ENCODE assay signal across 1 cellular context in genomic region chr19:58278156-58279041, GRCh38.
TF ChIP-seq lines count a peak whose summit lies in the region.

TSS of gene ZNF8 (plus strand) at chr19:58278955. CDS start at chr19:58279082, 127 bp downstream.

TF ChIP-seq in K562, 482 proteins besides CTCF, POLR2A, EP300 and RAD21 (continued from another document and continues in another):
- TF ChIP-seq ZBTB11 (CRISPR knock-in tag; IDR thresholded peaks at IDR 0.05) (peak in 1 of 3 experiments; percentile 25; a peak in 2 of 6 replicates), NR0B1 (IDR thresholded peaks at IDR 0.05; ENCODE audit: partially characterized antibody) (no peak), GABPB1 (CRISPR knock-in tag; IDR thresholded peaks at IDR 0.05) (peak; percentile 56), HCFC1 (IDR thresholded peaks at IDR 0.05; ENCODE audit: low read depth, low read length) (peak; percentile 92), TFAP4 (CRISPR knock-in tag; IDR thresholded peaks at IDR 0.05; ENCODE audit: borderline replicate concordance) (peak; percentile 72), POLR2AphosphoS5 (IDR thresholded peaks at IDR 0.05; ENCODE audit: control insufficient read depth, insufficient read depth, low read depth, low read length) (peak; percentile 68; the same call in 1 of the 2 replicates), ZNF76 (CRISPR knock-in tag; IDR thresholded peaks at IDR 0.05; ENCODE audit: borderline replicate concordance) (no peak; the same call in 1 of the 2 replicates), DMBX1 (CRISPR knock-in tag; IDR thresholded peaks at IDR 0.05; ENCODE audit: borderline replicate concordance) (peak; percentile 48), ELF4 (CRISPR knock-in tag; IDR thresholded peaks at IDR 0.05) (no peak; the same call in 1 of the 2 replicates), FIP1L1 (IDR thresholded peaks at IDR 0.05; ENCODE audit: low read depth, low read length, poor library complexity, severe bottlenecking) (peak; percentile 63), SAP30 (IDR thresholded peaks at IDR 0.05; ENCODE audit: borderline replicate concordance, insufficient read depth, low read depth, low read length, poor library complexity, severe bottlenecking) (peak; percentile 2), SP2 (IDR thresholded peaks at IDR 0.05; ENCODE audit: extremely low read depth, low read depth, low read length, poor library complexity, severe bottlenecking) (peak; percentile 57), CHD2 (IDR thresholded peaks at IDR 0.05; ENCODE audit: low read depth, low read length) (peak; percentile 88), ATF1 (CRISPR knock-in tag; IDR thresholded peaks at IDR 0.05) (peak; percentile 41; the same call in 1 of the 2 replicates), ATF1 (tag; IDR thresholded peaks at IDR 0.05) (peak; percentile 73), ZNF695 (CRISPR knock-in tag; IDR thresholded peaks at IDR 0.05) (no peak), IRF1 (CRISPR knock-in tag; IDR thresholded peaks at IDR 0.05; ENCODE audit: borderline replicate concordance) (no peak), KLF1 (tag; IDR thresholded peaks at IDR 0.05) (peak; percentile 55; the same call in 1 of the 2 replicates), ZNF589 (CRISPR knock-in tag; IDR thresholded peaks at IDR 0.05; ENCODE audit: low read depth) (0 out of 2 replicates have a peak, but pooled peaks have one; percentile 1), ZNF263 (CRISPR knock-in tag; IDR thresholded peaks at IDR 0.05; ENCODE audit: borderline replicate concordance) (peak; percentile 90), REST (CRISPR knock-in tag; IDR thresholded peaks at IDR 0.05; ENCODE audit: low read depth) (no peak), PHB (CRISPR knock-in tag; IDR thresholded peaks at IDR 0.05) (no peak; the same call in 1 of the 2 replicates), HDGF (IDR thresholded peaks at IDR 0.05) (no peak), PHTF2 (CRISPR knock-in tag; IDR thresholded peaks at IDR 0.05) (0 out of 2 replicates have a peak, but pooled peaks have one; percentile 4), CBX1 (IDR thresholded peaks at IDR 0.05; ENCODE audit: low read depth) (peak; percentile 42; the same call in 1 of the 2 replicates), BCOR (IDR thresholded peaks at IDR 0.05) (no peak; the same call in 1 of the 2 replicates), ATF4 (CRISPR knock-in tag; IDR thresholded peaks at IDR 0.05) (0 out of 2 replicates have a peak, but pooled peaks have one; percentile 18), MEF2D (tag; conservative IDR thresholded peaks at IDR 0.05; ENCODE audit: low read depth) (0 out of 2 replicates have a peak, but pooled peaks have one; percentile 37), CXXC5 (CRISPR knock-in tag; IDR thresholded peaks at IDR 0.05) (peak; percentile 75), NR3C1 (CRISPR knock-in tag; IDR thresholded peaks at IDR 0.05) (no peak), HNRNPL (IDR thresholded peaks at IDR 0.05; ENCODE audit: low read depth, low read length) (peak; percentile 98), FOXJ2 (tag; IDR thresholded peaks at IDR 0.05) (peak; percentile 72; the same call in 1 of the 2 replicates), MAFG (tag; conservative IDR thresholded peaks at IDR 0.05) (no peak), SIN3A (IDR thresholded peaks at IDR 0.05; ENCODE audit: borderline replicate concordance in 2 of 2, control insufficient read depth in 1 of 2, low read depth in 2 of 2, low read length in 2 of 2) (peak in 1 of 2 experiments; percentile 47; a peak in 2 of 4 replicates), ZC3H4 (CRISPR knock-in tag; IDR thresholded peaks at IDR 0.05; ENCODE audit: borderline replicate concordance) (no peak), BRCA1 (IDR thresholded peaks at IDR 0.05) (no peak), BRCA1 (CRISPR knock-in tag; IDR thresholded peaks at IDR 0.05) (0 out of 2 replicates have a peak, but pooled peaks have one; percentile 42), THAP12 (CRISPR knock-in tag; IDR thresholded peaks at IDR 0.05) (peak; percentile 34; the same call in 1 of the 2 replicates), PURB (CRISPR knock-in tag; IDR thresholded peaks at IDR 0.05; ENCODE audit: low read depth) (no peak), PHF8 (IDR thresholded peaks at IDR 0.05; ENCODE audit: borderline replicate concordance, low read length) (peak; percentile 85), CTBP1 (IDR thresholded peaks at IDR 0.05; ENCODE audit: borderline replicate concordance) (peak; percentile 89), CREB1 (IDR thresholded peaks at IDR 0.05) (0 out of 2 replicates have a peak, but pooled peaks have one; percentile 22), CREB1 (CRISPR knock-in tag; IDR thresholded peaks at IDR 0.05) (peak; percentile 74), MNT (conservative IDR thresholded peaks at IDR 0.05) (peak; percentile 30 to 44; a peak in 1 of 4 replicates), NFIC (IDR thresholded peaks at IDR 0.05) (peak; percentile 90), EGR1 (conservative IDR thresholded peaks at IDR 0.05) (peak; percentile 93), FOXP1 (CRISPR knock-in tag; IDR thresholded peaks at IDR 0.05) (peak; percentile 34; the same call in 1 of the 2 replicates), TAF1 (IDR thresholded peaks at IDR 0.05; ENCODE audit: control insufficient read depth, extremely low read depth, insufficient read depth, low read length, severe bottlenecking) (peak; percentile 56), KLF13 (tag; IDR thresholded peaks at IDR 0.05; ENCODE audit: borderline replicate concordance, low read depth) (0 out of 2 replicates have a peak, but pooled peaks have one; percentile 21), CHD4 (IDR thresholded peaks at IDR 0.05; ENCODE audit: insufficient read depth, insufficient replicate concordance, low read depth, low read length, poor library complexity, severe bottlenecking) (no peak), TEAD1 (CRISPR knock-in tag; IDR thresholded peaks at IDR 0.05) (0 out of 4 replicates have a peak, but pooled peaks of 1 of the 2 experiments have one; percentile 13), SMAD3 (CRISPR knock-in tag; conservative IDR thresholded peaks at IDR 0.05) (0 out of 2 replicates have a peak, but pooled peaks have one; percentile 46), CEBPG (CRISPR knock-in tag; IDR thresholded peaks at IDR 0.05) (no peak), CEBPG (tag; conservative IDR thresholded peaks at IDR 0.05 in 1 of 2, IDR thresholded peaks at IDR 0.05 in 1 of 2) (peak in 1 of 2 experiments; percentile 51; a peak in 1 of 4 replicates)
